Comparison of ENCODE assay signal across 8 cellular contexts in the genomic region with DNA sequence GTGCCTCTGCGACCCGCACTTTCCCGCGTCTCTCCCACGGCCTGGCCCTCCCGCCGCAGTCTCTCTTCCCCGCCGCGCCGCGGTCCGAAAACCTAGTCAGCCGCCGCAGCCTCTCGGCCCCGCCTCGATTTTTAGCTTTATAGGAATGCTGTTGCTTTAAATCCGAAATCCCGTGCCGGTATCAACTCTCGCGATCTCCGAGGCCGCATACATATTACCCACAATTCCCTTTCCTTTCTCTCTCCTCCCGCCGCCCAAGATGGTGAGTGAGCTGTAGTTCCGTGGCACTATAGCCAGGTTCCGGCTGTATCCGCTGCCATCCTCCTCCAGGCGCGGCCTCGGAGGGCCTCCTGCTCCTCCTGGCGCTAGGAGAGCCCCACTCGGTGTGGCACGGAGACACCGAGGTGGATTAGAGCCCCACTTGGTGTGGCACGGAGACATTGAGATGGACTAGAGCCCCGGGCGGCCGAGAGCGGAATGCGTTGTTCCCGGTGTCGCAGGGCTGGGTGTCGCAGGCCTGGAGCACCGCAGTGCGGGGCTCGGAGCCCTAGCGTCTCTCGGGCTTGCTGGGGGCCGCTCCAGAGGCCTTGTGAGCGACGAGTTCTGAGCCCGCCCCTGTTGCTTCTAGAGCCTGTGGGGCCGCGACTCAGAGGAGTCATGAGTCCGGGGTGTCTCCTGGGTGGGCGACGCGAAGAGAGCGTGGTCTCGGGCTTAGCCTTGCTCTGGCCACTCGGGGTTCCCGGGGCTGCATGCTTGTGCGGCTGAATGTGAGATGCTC. TPM values are rescaled to one million over a fixed set of nuclear protein-coding genes. Genes with fewer than 3 reads are reported as not detected.
DNase-seq lines count a peak whose midpoint lies in the region; ATAC-seq, FAIRE-seq and TF ChIP-seq lines count a peak whose summit lies in the region.

A gene (minus strand): TSS at position 147 of the 778 bp plus-strand sequence. CDS start 1,469 bp downstream, outside the sequence.
A gene (plus strand): TSS at position 234 of the 778 bp plus-strand sequence. CDS start 26 bp downstream, at position 260.

- intact Hi-C loops in aorta (cut with DNase I), result loop anchor here in 1 of 2 donors (10.0 kb wide), 1 partner anchor 667 kb away; no protein-coding TSS in a partner anchor

- H3K9me3 ChIP-seq in astrocyte (ENCODE audit: insufficient read depth, low read depth, low read length) (no peaks in the 10 kb centered on the region), aorta (ENCODE audit: control insufficient read depth, low read length) (no peaks in the 10 kb centered on the region)

- peak within 1 kb of the TSS; percentile 97 for H3K27ac Mint-ChIP-seq in astrocyte (ENCODE audit: unreplicated experiment)

- TF ChIP-seq CTCF in GM13977 (IDR thresholded peaks at IDR 0.05; ENCODE audit: extremely low read depth, insufficient read depth, missing control alignments), result no peak
- no peak for TF ChIP-seq CTCF in astrocyte (IDR thresholded peaks at IDR 0.05; ENCODE audit: insufficient read depth, low read depth, low read length)

- peaks cover 54% of the 10 kb centered on the region for H3K36me3 ChIP-seq in astrocyte (ENCODE audit: insufficient read depth, low read length)
- peaks cover 0 to 7% of the 10 kb centered on the region in 2 donors for H3K36me3 ChIP-seq in aorta (ENCODE audit: control insufficient read depth in 1 of 2, insufficient read depth in 2 of 2, low read length in 1 of 2)

- H3K4me2 ChIP-seq in astrocyte (ENCODE audit: low read length), result peak within 1 kb of the TSS; percentile 90

- peak; percentile 98 for DNase-seq in GM13977 (ENCODE audit: low spot score)
- peak; percentile 95 for DNase-seq in NCI-H2029 treated with DMSO at 0.1 percent for 48 hours (lab: John Stamatoyannopoulos, UW)
- DNase-seq in T-helper 22 cell (ENCODE audit: low read depth), result peak; percentile 84
- DNase-seq in astrocyte (ENCODE audit: low read depth), result peak; percentile 90
- peak; percentile 95 for DNase-seq in hepatic stellate cell (ENCODE audit: low spot score)
- DNase-seq in renal cortical epithelial cell (ENCODE audit: low read depth), result peak; percentile 94
- peak; percentile 96 to 97 for DNase-seq in aorta

- H3K27me3 ChIP-seq in astrocyte (ENCODE audit: insufficient read depth, low read length) (no peaks in the 10 kb centered on the region), aorta (ENCODE audit: control insufficient read depth in 1 of 2, insufficient read depth in 2 of 2, low read length in 1 of 2) (no peaks in the 10 kb centered on the region)

- peak within 1 kb of the TSS; percentile 98 for H3K4me3 ChIP-seq in astrocyte (ENCODE audit: insufficient read depth, low read depth, low read length)
- peak within 1 kb of the TSS; percentile 85 to 93 for H3K4me3 ChIP-seq in aorta (ENCODE audit: low read length in 2 of 2)

- no peaks in the 10 kb centered on the region for H3K9me3 Mint-ChIP-seq in astrocyte (ENCODE audit: unreplicated experiment)

- H3K27ac ChIP-seq in astrocyte (ENCODE audit: low read depth, low read length) (peak within 1 kb of the TSS; percentile 99), aorta (ENCODE audit: low read depth in 1 of 2, low read length in 2 of 2) (peak within 1 kb of the TSS; percentile 25 to 79)

- peak within 1 kb of the TSS; percentile 84 for H2AFZ ChIP-seq in astrocyte (ENCODE audit: low read depth, low read length)

- peak; percentile 75 for ATAC-seq in HG02943 (IDR thresholded peaks at IDR 0.05; ENCODE audit: low read depth, unreplicated experiment)
- ATAC-seq in aorta (ENCODE audit: low FRiP score), result peak; percentile 94

- peak within 1 kb of the TSS; percentile 100 for H3K9ac ChIP-seq in astrocyte (ENCODE audit: low read length)

- H4K20me1 ChIP-seq in astrocyte (ENCODE audit: insufficient read depth, low read length), result peaks cover 71% of the 10 kb centered on the region

- no peaks in the 10 kb centered on the region for H3K27me3 Mint-ChIP-seq in astrocyte (ENCODE audit: low read depth, unreplicated experiment)

- in situ Hi-C loops in GM13977 (cut with MboI; ENCODE audit: low pct_unique_long_range_greater_than_20kb, low sequenced_read_pairs, unreplicated experiment), result no loop called here

- H3K79me2 ChIP-seq in astrocyte (ENCODE audit: insufficient read depth, low read length), result peaks cover 59% of the 10 kb centered on the region

- H3K4me3 Mint-ChIP-seq in astrocyte (ENCODE audit: unreplicated experiment), result peak within 1 kb of the TSS; percentile 93

- peaks cover 36% of the 10 kb centered on the region for H3K36me3 Mint-ChIP-seq in astrocyte (ENCODE audit: low read depth, unreplicated experiment)

- H3K4me1 Mint-ChIP-seq in astrocyte (ENCODE audit: low read depth, unreplicated experiment), result peaks cover 23% of the 10 kb centered on the region

- H3K4me1 ChIP-seq in astrocyte (ENCODE audit: insufficient read depth, low read length) (peaks cover 23% of the 10 kb centered on the region), aorta (ENCODE audit: control insufficient read depth in 1 of 2, insufficient read depth in 2 of 2, low read length in 2 of 2) (peaks cover 0 to 3% of the 10 kb centered on the region in 2 donors)

- FAIRE-seq in astrocyte (lab: Jason Lieb, UNC), result no peak

- WGBS in aorta, 2 donors, result 0 to 1% methylated on average over 66 of the region's 66 CpGs

RNA-seq across cellular contexts. Expression of the first gene that starts in this region (rescaled TPM):
- total RNA-seq in astrocyte, result 25.2 and 28.8 TPM in 2 replicates
- total RNA-seq in renal cortical epithelial cell, result 17.7 and 31.6 TPM in 2 replicates
- total RNA-seq in aorta, result 10 to 100 TPM; 18.6 to 37.0 TPM
- polyA plus RNA-seq in aorta, result 10 to 100 TPM; 10.8 to 30.3 TPM

RNA-seq across cellular contexts. Expression of the second gene that starts in this region (rescaled TPM):
- 1,213 and 1,364 TPM in 2 replicates for total RNA-seq in astrocyte
- 1,360 and 2,372 TPM in 2 replicates for total RNA-seq in renal cortical epithelial cell
- 1,000 to 10,000 TPM; 1,304 to 1,328 TPM for total RNA-seq in aorta
- 1,000 to 10,000 TPM; 2,763 to 3,584 TPM for polyA plus RNA-seq in aorta

Comparison
In these comparisons a context has a peak if more than half of its experiments do, and no peak if none do; other contexts are left out.
1. Peak in every context shown above with its lines: DNase-seq, ATAC-seq, H3K4me3 ChIP-seq and H3K27ac ChIP-seq.